Comparison of ENCODE assay signal across 8 cellular contexts in genomic region chr2:66435963-66436362, GRCh38. TPM values are rescaled to one million over a fixed set of nuclear protein-coding genes. Genes with fewer than 3 reads are reported as not detected.
DNase-seq lines count a peak whose midpoint lies in the region; ATAC-seq and TF ChIP-seq lines count a peak whose summit lies in the region.

No MANE protein-coding gene starts in this region.

- H3K27ac Mint-ChIP-seq in activated T-cell treated with anti-CD3 and anti-CD28 coated beads, Interleukin-2, amount 50 U/mL, for 72 hours, result no peak overlapping the region
- peak overlapping the region; percentile 98 for H3K27ac Mint-ChIP-seq in type B pancreatic cell

- peak overlapping the region; percentile 82 to 97 for H3K4me3 Mint-ChIP-seq in activated T-cell treated with anti-CD3 and anti-CD28 coated beads, Interleukin-2, amount 50 U/mL, for 72 hours
- peak overlapping the region; percentile 96 for H3K4me3 Mint-ChIP-seq in type B pancreatic cell

- H3K36me3 Mint-ChIP-seq in activated T-cell treated with anti-CD3 and anti-CD28 coated beads, Interleukin-2, amount 50 U/mL, for 72 hours (ENCODE audit: insufficient read depth in 2 of 2), result peaks cover 3 to 5% of the 10 kb centered on the region in 2 donors
- H3K36me3 Mint-ChIP-seq in type B pancreatic cell, result peaks cover 42% of the 10 kb centered on the region

- H3K9me3 ChIP-seq in duodenal mucosa (ENCODE audit: control insufficient read depth in 1 of 2, low read length in 2 of 2) (no peaks in the 10 kb centered on the region), muscle layer of colon (ENCODE audit: low read length) (no peaks in the 10 kb centered on the region)

- H3K9ac ChIP-seq in duodenal mucosa (ENCODE audit: low read depth in 1 of 2, low read length in 2 of 2), result peak overlapping the region in 1 of 2 donors; percentile 59
- H3K9ac ChIP-seq in muscle layer of colon (ENCODE audit: low read length), result peak overlapping the region; percentile 99

- peaks cover 90% of the 10 kb centered on the region for H3K27me3 Mint-ChIP-seq in activated T-cell treated with anti-CD3 and anti-CD28 coated beads, Interleukin-2, amount 50 U/mL, for 72 hours (ENCODE audit: low read depth)
- peaks cover 36% of the 10 kb centered on the region for H3K27me3 Mint-ChIP-seq in type B pancreatic cell

- peaks cover 8 to 25% of the 10 kb centered on the region in 2 donors for H3K4me1 ChIP-seq in duodenal mucosa (ENCODE audit: control insufficient read depth in 1 of 2, insufficient read depth in 2 of 2, low read length in 2 of 2)
- peaks cover 7% of the 10 kb centered on the region for H3K4me1 ChIP-seq in muscle layer of colon (ENCODE audit: insufficient read depth, low read length)

- no peak for TF ChIP-seq CTCF in type B pancreatic cell (conservative IDR thresholded peaks at IDR 0.05)

- peaks cover 54% of the 10 kb centered on the region for H3K4me1 Mint-ChIP-seq in activated T-cell treated with anti-CD3 and anti-CD28 coated beads, Interleukin-2, amount 50 U/mL, for 72 hours (ENCODE audit: low read depth)
- H3K4me1 Mint-ChIP-seq in type B pancreatic cell (ENCODE audit: unreplicated experiment), result peaks cover 8% of the 10 kb centered on the region

- peak overlapping the region; percentile 76 to 77 for H3K4me3 ChIP-seq in duodenal mucosa (ENCODE audit: low read depth in 1 of 2, low read length in 2 of 2)
- peak overlapping the region; percentile 61 to 88 for H3K4me3 ChIP-seq in muscle layer of colon (ENCODE audit: low read depth in 1 of 2, low read length in 2 of 2)

- no peak for DNase-seq in activated T-cell treated with anti-CD3 and anti-CD28 coated beads, Interleukin-2, amount 50 U/mL, for 72 hours
- no peak for DNase-seq in activated T-cell treated with anti-CD3 and anti-CD28 coated beads for 4 hours
- no peak for DNase-seq in type B pancreatic cell (ENCODE audit: extremely low spot score, unreplicated experiment)

- no peaks in the 10 kb centered on the region for H3K9me3 Mint-ChIP-seq in activated T-cell treated with anti-CD3 and anti-CD28 coated beads, Interleukin-2, amount 50 U/mL, for 72 hours
- no peaks in the 10 kb centered on the region for H3K9me3 Mint-ChIP-seq in type B pancreatic cell

- ATAC-seq in activated T-cell treated with anti-CD3 and anti-CD28 coated beads, Interleukin-2, amount 50 U/mL, for 72 hours (replicated peaks in 1 of 2), result no peak
- ATAC-seq in GM21576 (IDR thresholded peaks at IDR 0.05; ENCODE audit: unreplicated experiment) (no peak), HG03432 (IDR thresholded peaks at IDR 0.05; ENCODE audit: unreplicated experiment) (no peak), GM18858 (IDR thresholded peaks at IDR 0.05; ENCODE audit: unreplicated experiment) (no peak)

- H3K27ac ChIP-seq in duodenal mucosa (ENCODE audit: low read depth, low read length) (no peak overlapping the region), muscle layer of colon (ENCODE audit: low read depth, low read length) (peak overlapping the region; percentile 94)

- H3K27me3 ChIP-seq in duodenal mucosa (ENCODE audit: control insufficient read depth in 1 of 2, insufficient read depth in 2 of 2, low read length in 2 of 2) (peaks cover 47 to 78% of the 10 kb centered on the region in 2 donors), muscle layer of colon (ENCODE audit: control insufficient read depth in 1 of 2, insufficient read depth in 2 of 2, low read length in 2 of 2) (no peaks in the 10 kb centered on the region)

- H3K36me3 ChIP-seq in duodenal mucosa (ENCODE audit: control insufficient read depth in 1 of 2, insufficient read depth in 2 of 2, low read length in 2 of 2) (no peaks in the 10 kb centered on the region), muscle layer of colon (ENCODE audit: insufficient read depth, low read length) (peaks cover 24% of the 10 kb centered on the region)

RNA-seq across cellular contexts. Expression of gene MEIS1, which starts 1.0 kb away (rescaled TPM):
- under 1 TPM in 1 of 2 donors, not detected in 1; 0.34 TPM for total RNA-seq in activated T-cell treated with anti-CD3 and anti-CD28 coated beads, Interleukin-2, amount 50 U/mL, for 72 hours
- total RNA-seq in type B pancreatic cell (ENCODE audit: low replicate concordance), result 250 and 255 TPM in 2 replicates

Comparison
In these comparisons a context has a peak if more than half of its experiments do, and no peak if none do; other contexts are left out.
1. RNA of gene MEIS1, which starts 1.0 kb away (total RNA-seq): 250 to 255 TPM in type B pancreatic cell; 0.34 TPM in activated T-cell treated with anti-CD3 and anti-CD28 coated beads, Interleukin-2, amount 50 U/mL, for 72 hours; every median in the first group is over 100 times any median in the second.